Comparison of ENCODE assay signal across 1 cellular context in the genomic region with DNA sequence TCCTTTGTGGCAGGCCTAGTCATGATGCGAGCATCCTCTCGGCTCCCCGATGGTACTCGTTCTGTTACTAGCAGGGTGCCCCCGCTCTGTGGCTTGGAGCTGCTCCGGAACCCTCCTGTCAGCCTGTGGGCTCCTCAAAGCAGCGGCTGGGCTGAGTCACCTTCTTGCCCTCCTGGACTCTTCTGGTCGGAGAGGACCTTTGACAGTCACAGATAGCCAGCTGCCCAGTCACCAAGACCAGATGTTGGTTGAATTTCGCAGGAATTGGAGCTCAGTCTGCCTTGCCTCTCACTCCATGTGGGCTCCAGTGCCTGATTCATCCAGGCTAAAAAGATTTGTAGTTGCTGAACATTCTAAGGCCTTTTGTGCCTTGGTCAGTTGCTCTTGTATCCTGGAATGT.
TF ChIP-seq lines count a peak whose summit lies in the region.

No MANE protein-coding gene starts in this region.

TF ChIP-seq in H1, 55 proteins besides CTCF, POLR2A, EP300 and RAD21:
- TF ChIP-seq KDM5A (IDR thresholded peaks at IDR 0.05; ENCODE audit: low read length), result no peak
- no peak for TF ChIP-seq HDAC6 (IDR thresholded peaks at IDR 0.05; ENCODE audit: low read depth, low read length)
